9 cellular contexts compared by ENCODE assay signal in the genomic region with DNA sequence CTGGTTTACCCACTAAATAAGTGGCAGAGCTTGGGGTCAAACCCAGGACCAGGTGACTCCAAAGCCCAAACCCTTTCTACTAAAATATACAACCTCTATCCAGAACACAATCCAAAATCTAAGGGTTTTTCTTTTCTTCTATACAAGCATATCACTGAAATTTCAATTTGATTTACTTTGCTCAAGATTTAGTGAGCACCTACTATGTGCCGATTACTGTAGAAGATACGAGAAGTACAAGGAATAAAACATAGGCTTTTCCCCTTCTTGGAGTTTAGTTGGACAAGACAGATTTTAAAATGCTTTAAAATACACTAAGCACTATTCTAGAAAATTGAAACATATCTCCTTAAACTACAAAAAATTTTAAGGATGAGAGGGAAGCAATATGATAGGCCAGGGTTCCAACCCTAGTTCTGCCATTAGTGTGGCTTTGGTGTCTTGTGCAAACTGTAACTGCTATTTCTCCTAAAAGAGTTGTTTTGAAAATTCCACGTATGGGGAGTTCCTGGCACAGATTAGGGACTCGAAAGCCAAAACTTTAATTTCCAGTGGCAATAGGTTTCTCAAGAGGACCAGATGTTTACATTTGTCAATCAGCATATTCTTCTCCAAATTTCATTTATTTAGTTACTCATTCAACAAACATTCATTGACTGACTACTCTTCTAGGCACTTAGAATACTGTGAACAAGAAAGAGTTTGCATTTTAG. TPM values are rescaled to one million over a fixed set of nuclear protein-coding genes. Genes with fewer than 3 reads are reported as not detected.
DNase-seq lines count a peak whose midpoint lies in the region; ATAC-seq, FAIRE-seq and TF ChIP-seq lines count a peak whose summit lies in the region.
"Had no signal": no experiment of that assay in that cellular context is flagged by ENCODE, and none has a peak within 500 bp of the region (broad histone marks: within the 10 kb centered on the region; RNA-seq: fewer than 3 reads in every experiment).

No MANE protein-coding gene starts in this region.

- no peak for DNase-seq in natural killer cell treated with Interleukin-12 subunit alpha and Interleukin-12 subunit beta and Interleukin-15 and Interleukin-18, amount 100 ng/mL, for 72 hours (ENCODE audit: low spot score)
- DNase-seq in natural killer cell (no peak), HepG2 (ENCODE audit: low spot score) (peak; percentile 18), NCI-H2171 (lab: John Stamatoyannopoulos, UW) (no peak), NCI-H2029 treated with DMSO at 0.1 percent for 48 hours (lab: John Stamatoyannopoulos, UW) (no peak)
- DNase-seq in activated naive CD8-positive, alpha-beta T cell treated with anti-CD3 and anti-CD28 coated beads, Interleukin-2, amount 10 ng/mL, durations not matched to agents 7 days and 5 days: no peak
- DNase-seq: effector memory CD8-positive, alpha-beta T cell had no signal

- H3K36me3 Mint-ChIP-seq in natural killer cell treated with Interleukin-12 subunit alpha and Interleukin-12 subunit beta and Interleukin-15 and Interleukin-18, amount 100 ng/mL, for 72 hours: no peaks in the 10 kb centered on the region
- H3K36me3 Mint-ChIP-seq in natural killer cell: no peaks in the 10 kb centered on the region
- peaks cover 13% of the 10 kb centered on the region for H3K36me3 Mint-ChIP-seq in activated naive CD8-positive, alpha-beta T cell treated with anti-CD3 and anti-CD28 coated beads, Interleukin-2, amount 10 ng/mL, durations not matched to agents 7 days and 5 days

- peaks cover 12% of the 10 kb centered on the region for H4K20me1 ChIP-seq in HepG2 (ENCODE audit: insufficient read depth, low read length)

- TF ChIP-seq EP300 in HepG2 (IDR thresholded peaks at IDR 0.05; ENCODE audit: low read depth in 2 of 2, low read length in 2 of 2) (no peak), HepG2 (CRISPR knock-in tag; IDR thresholded peaks at IDR 0.05; ENCODE audit: borderline replicate concordance) (no peak)

- peak overlapping the region; percentile 19 to 32 for H3K27ac Mint-ChIP-seq in natural killer cell treated with Interleukin-12 subunit alpha and Interleukin-12 subunit beta and Interleukin-15 and Interleukin-18, amount 100 ng/mL, for 72 hours
- peak overlapping the region in 1 of 2 donors; percentile 69 for H3K27ac Mint-ChIP-seq in natural killer cell
- H3K27ac Mint-ChIP-seq in activated naive CD8-positive, alpha-beta T cell treated with anti-CD3 and anti-CD28 coated beads, Interleukin-2, amount 10 ng/mL, durations not matched to agents 7 days and 5 days: peak overlapping the region; percentile 73

- H3K27me3 Mint-ChIP-seq in natural killer cell treated with Interleukin-12 subunit alpha and Interleukin-12 subunit beta and Interleukin-15 and Interleukin-18, amount 100 ng/mL, for 72 hours: no peaks in the 10 kb centered on the region
- no peaks in the 10 kb centered on the region for H3K27me3 Mint-ChIP-seq in natural killer cell (ENCODE audit: low read depth in 2 of 2)
- no peaks in the 10 kb centered on the region for H3K27me3 Mint-ChIP-seq in activated naive CD8-positive, alpha-beta T cell treated with anti-CD3 and anti-CD28 coated beads, Interleukin-2, amount 10 ng/mL, durations not matched to agents 7 days and 5 days
- H3K27me3 Mint-ChIP-seq: effector memory CD8-positive, alpha-beta T cell had no signal

- no peak for FAIRE-seq in HepG2 (lab: Jason Lieb, UNC)

- H3K27ac ChIP-seq in HepG2 (ENCODE audit: extremely low read length, insufficient read depth, low read length): peak overlapping the region; percentile 96

- in situ Hi-C loops in HepG2 (cut with HindIII; ENCODE audit: extremely low pct_ligation_motif_present, low pct_unique_long_range_greater_than_20kb): no loop called here

- H3K4me3 Mint-ChIP-seq in natural killer cell treated with Interleukin-12 subunit alpha and Interleukin-12 subunit beta and Interleukin-15 and Interleukin-18, amount 100 ng/mL, for 72 hours: peak overlapping the region; percentile 90
- H3K4me3 Mint-ChIP-seq in natural killer cell: no peak overlapping the region
- peak overlapping the region; percentile 92 for H3K4me3 Mint-ChIP-seq in activated naive CD8-positive, alpha-beta T cell treated with anti-CD3 and anti-CD28 coated beads, Interleukin-2, amount 10 ng/mL, durations not matched to agents 7 days and 5 days

- no peaks in the 10 kb centered on the region for H3K9me3 Mint-ChIP-seq in natural killer cell treated with Interleukin-12 subunit alpha and Interleukin-12 subunit beta and Interleukin-15 and Interleukin-18, amount 100 ng/mL, for 72 hours
- no peaks in the 10 kb centered on the region for H3K9me3 Mint-ChIP-seq in natural killer cell
- H3K9me3 Mint-ChIP-seq in activated naive CD8-positive, alpha-beta T cell treated with anti-CD3 and anti-CD28 coated beads, Interleukin-2, amount 10 ng/mL, durations not matched to agents 7 days and 5 days: no peaks in the 10 kb centered on the region
- H3K9me3 Mint-ChIP-seq: effector memory CD8-positive, alpha-beta T cell had no signal

- POLR2A ChIA-PET in activated naive CD8-positive, alpha-beta T cell treated with anti-CD3 and anti-CD28 coated beads, Interleukin-2, amount 10 ng/mL, durations not matched to agents 7 days and 5 days (lab: Charles Lee): interaction anchor here (1.2 kb wide), 3 partner anchors 17 to 294 kb away, joined by 3 to 4 read pairs (median 4); partner anchors contain the start of gene DAAM1
- POLR2A ChIA-PET in HepG2 (lab: Yijun Ruan, JAX): no interaction called here

- H3K79me2 ChIP-seq in HepG2 (ENCODE audit: insufficient read depth, low read length): peaks cover 45% of the 10 kb centered on the region

- H3K4me1 ChIP-seq in HepG2 (ENCODE audit: insufficient read depth, low read length): peaks cover 45% of the 10 kb centered on the region

- no peak overlapping the region; the same call in 1 of the 2 replicates for H3K9ac ChIP-seq in HepG2 (ENCODE audit: insufficient read depth, low read depth, low read length)

- peaks cover 36 to 47% of the 10 kb centered on the region in 2 donors for H3K4me1 Mint-ChIP-seq in natural killer cell treated with Interleukin-12 subunit alpha and Interleukin-12 subunit beta and Interleukin-15 and Interleukin-18, amount 100 ng/mL, for 72 hours (ENCODE audit: low read depth in 2 of 2)
- peaks cover 41 to 49% of the 10 kb centered on the region in 2 donors for H3K4me1 Mint-ChIP-seq in natural killer cell
- H3K4me1 Mint-ChIP-seq in activated naive CD8-positive, alpha-beta T cell treated with anti-CD3 and anti-CD28 coated beads, Interleukin-2, amount 10 ng/mL, durations not matched to agents 7 days and 5 days: peaks cover 50% of the 10 kb centered on the region

- H3K27me3 ChIP-seq in HepG2 (ENCODE audit: control insufficient read depth in 1 of 2, insufficient read depth in 2 of 2, low read length in 2 of 2): peaks cover 0 to 4% of the 10 kb centered on the region in 2 experiments; a peak in 1 of 5 replicates

- H3K36me3 ChIP-seq in HepG2 (replicated peaks in 1 of 2; ENCODE audit: control insufficient read depth in 1 of 2, insufficient read depth in 2 of 2, low read length in 2 of 2): peaks cover 2 to 6% of the 10 kb centered on the region in 2 experiments; a peak in 4 of 5 replicates

- intact Hi-C loops in natural killer cell (cut with micrococcal nuclease): loop anchor here (5.0 kb wide), 1 partner anchor 611 kb away; the partner anchor contains the start of gene PCNX4
- intact Hi-C loops in HepG2 (cut with micrococcal nuclease; ENCODE audit: unreplicated experiment): no loop called here

- no peak for ATAC-seq in natural killer cell treated with Interleukin-12 subunit alpha and Interleukin-12 subunit beta and Interleukin-15 and Interleukin-18, amount 100 ng/mL, for 72 hours
- ATAC-seq in natural killer cell (no peak), HepG2 (no peak), HG03442 (IDR thresholded peaks at IDR 0.05; ENCODE audit: unreplicated experiment) (no peak), GM18873 (IDR thresholded peaks at IDR 0.05; ENCODE audit: low FRiP score, unreplicated experiment) (no peak)
- no peak for ATAC-seq in activated naive CD8-positive, alpha-beta T cell treated with anti-CD3 and anti-CD28 coated beads, Interleukin-2, amount 10 ng/mL, durations not matched to agents 7 days and 5 days (ENCODE audit: low read depth)
- ATAC-seq: effector memory CD8-positive, alpha-beta T cell had no signal

- no peak overlapping the region for H2AFZ ChIP-seq in HepG2 (ENCODE audit: low read length)

- 87% methylated on average over 4 of the region's 4 CpGs for WGBS in HepG2 (ENCODE audit: low lambda C conversion rate)

- no TSS peak for BruUV-seq in HepG2 (replicated peaks; lab: Mats Ljungman, UMichigan)

- CTCF ChIA-PET in HepG2 (lab: Yijun Ruan, JAX; ENCODE audit: low intra/inter-chr PET ratio, low total read pairs): no interaction called here

- no peak for TF ChIP-seq RAD21 in HepG2 (CRISPR knock-in tag; IDR thresholded peaks at IDR 0.05)

- H3K4me2 ChIP-seq in HepG2 (ENCODE audit: low read depth, low read length): peak overlapping the region; percentile 93

- TF ChIP-seq CTCF in natural killer cell (IDR thresholded peaks at IDR 0.05) (no peak), HepG2 (CRISPR knock-in tag; IDR thresholded peaks at IDR 0.05) (no peak)

- H3K9me3 ChIP-seq in HepG2 (ENCODE audit: low read length): no peaks in the 10 kb centered on the region

- no peak overlapping the region for H3K4me3 ChIP-seq in HepG2 (replicated peaks in 1 of 3; ENCODE audit: insufficient read depth in 1 of 3, low read depth in 2 of 3, low read length in 3 of 3)

- no peak for TF ChIP-seq POLR2A in HepG2 (IDR thresholded peaks at IDR 0.05; ENCODE audit: insufficient read depth in 1 of 2, low read depth in 2 of 2, low read length in 2 of 2)

RNA-seq across cellular contexts. Expression of gene L3HYPDH, which starts 2.6 kb away (rescaled TPM):
- total RNA-seq in natural killer cell treated with Interleukin-12 subunit alpha and Interleukin-12 subunit beta and Interleukin-15 and Interleukin-18, amount 100 ng/mL, for 72 hours: 10 to 100 TPM in 1 of 2 donors, 1 to 10 TPM in 1; 6.5 to 17.4 TPM
- total RNA-seq in natural killer cell: 10 to 100 TPM; 13.3 to 18.8 (median 16.5) TPM
- 10 to 100 TPM; 23.5 to 32.8 TPM for total RNA-seq in activated naive CD8-positive, alpha-beta T cell treated with anti-CD3 and anti-CD28 coated beads, Interleukin-2, amount 10 ng/mL, durations not matched to agents 7 days and 5 days
- total RNA-seq in HepG2 (2016; rRNA removed; fragmentation: Illumina TruSeq; extraction: Trizol): 22.4 and 30.5 TPM in 2 replicates
- total RNA-seq in HepG2 (2016; cell fraction: cytosol; rRNA removed; fragmentation: Illumina TruSeq; extraction: Trizol; ENCODE audit: low read depth): 7.8 and 8.6 TPM in 2 replicates
- total RNA-seq in HepG2 (2016; cell fraction: insoluble cytoplasmic fraction; rRNA removed; fragmentation: Illumina TruSeq; extraction: Trizol): 23.8 and 30.7 TPM in 2 replicates
- total RNA-seq in HepG2 (2016; cell fraction: membrane; rRNA removed; fragmentation: Illumina TruSeq; extraction: Trizol): 8.9 and 9.8 TPM in 2 replicates
- total RNA-seq in HepG2 (2016; cell fraction: nucleus; rRNA removed; fragmentation: Illumina TruSeq; extraction: Trizol): 73.7 and 77.8 TPM in 2 replicates
- 36.6 and 40.8 TPM in 2 replicates for polyA plus RNA-seq in HepG2 (2011; rRNA removed)
- polyA plus RNA-seq in HepG2 (2011; cell fraction: cytosol; rRNA removed): 9.2 and 11.5 TPM in 2 replicates
- 195 and 205 TPM in 2 replicates for polyA plus RNA-seq in HepG2 (2011; cell fraction: nucleus; rRNA removed)
- 22.0 and 27.6 TPM in 2 replicates for polyA plus RNA-seq in HepG2 (2012)
- 4.8 and 6.9 TPM in 2 replicates for polyA plus RNA-seq in HepG2 (2016; cell fraction: cytosol; fragmentation: Illumina TruSeq; extraction: Trizol; ENCODE audit: low read depth)
- 22.7 and 25.1 TPM in 2 replicates for polyA plus RNA-seq in HepG2 (2016; cell fraction: insoluble cytoplasmic fraction; fragmentation: Illumina TruSeq; extraction: Trizol; ENCODE audit: low read depth)
- 4.4 and 5.8 TPM in 2 replicates for polyA plus RNA-seq in HepG2 (2016; cell fraction: membrane; fragmentation: Illumina TruSeq; extraction: Trizol; ENCODE audit: low read depth)
- polyA plus RNA-seq in HepG2 (2016; cell fraction: nucleus; fragmentation: Illumina TruSeq; extraction: Trizol; ENCODE audit: insufficient read depth, low read depth): 89.2 and 96.5 TPM in 2 replicates
- 24.8 and 33.4 TPM in 2 replicates for polyA minus RNA-seq in HepG2 (2011; rRNA and poly(A)+ RNA removed; ENCODE audit: low replicate concordance)
- polyA minus RNA-seq in HepG2 (2011; cell fraction: cytosol; rRNA and poly(A)+ RNA removed): 6.7 and 7.6 TPM in 2 replicates
- 156 and 164 TPM in 2 replicates for polyA minus RNA-seq in HepG2 (2011; cell fraction: nucleus; rRNA and poly(A)+ RNA removed)

RNA-seq across cellular contexts. Expression of gene JKAMP, which starts 2.8 kb away (rescaled TPM):
- total RNA-seq in natural killer cell treated with Interleukin-12 subunit alpha and Interleukin-12 subunit beta and Interleukin-15 and Interleukin-18, amount 100 ng/mL, for 72 hours: 10 to 100 TPM; 24.7 to 38.2 TPM
- total RNA-seq in natural killer cell (10 to 100 TPM; 18.8 to 25.0 (median 20.5) TPM), HepG2 (2016; rRNA removed; fragmentation: Illumina TruSeq; extraction: Trizol) (41.6 and 56.4 TPM in 2 replicates)
- total RNA-seq in activated naive CD8-positive, alpha-beta T cell treated with anti-CD3 and anti-CD28 coated beads, Interleukin-2, amount 10 ng/mL, durations not matched to agents 7 days and 5 days: 10 to 100 TPM; 31.5 to 35.9 TPM
- 8.3 and 8.5 TPM in 2 replicates for total RNA-seq in HepG2 (2016; cell fraction: cytosol; rRNA removed; fragmentation: Illumina TruSeq; extraction: Trizol; ENCODE audit: low read depth)
- 41.4 and 55.0 TPM in 2 replicates for total RNA-seq in HepG2 (2016; cell fraction: insoluble cytoplasmic fraction; rRNA removed; fragmentation: Illumina TruSeq; extraction: Trizol)
- 17.3 and 18.6 TPM in 2 replicates for total RNA-seq in HepG2 (2016; cell fraction: membrane; rRNA removed; fragmentation: Illumina TruSeq; extraction: Trizol)
- 46.8 and 55.7 TPM in 2 replicates for total RNA-seq in HepG2 (2016; cell fraction: nucleus; rRNA removed; fragmentation: Illumina TruSeq; extraction: Trizol)
- polyA plus RNA-seq in HepG2 (2011; rRNA removed): 93.0 and 135 TPM in 2 replicates
- 61.0 and 87.4 TPM in 2 replicates for polyA plus RNA-seq in HepG2 (2011; cell fraction: cytosol; rRNA removed)
- polyA plus RNA-seq in HepG2 (2011; cell fraction: nucleus; rRNA removed): 40.0 and 54.9 TPM in 2 replicates
- polyA plus RNA-seq in HepG2 (2012): 28.5 and 39.4 TPM in 2 replicates
- polyA plus RNA-seq in HepG2 (2016; cell fraction: cytosol; fragmentation: Illumina TruSeq; extraction: Trizol; ENCODE audit: low read depth): 5.2 and 6.3 TPM in 2 replicates
- 38.8 and 39.2 TPM in 2 replicates for polyA plus RNA-seq in HepG2 (2016; cell fraction: insoluble cytoplasmic fraction; fragmentation: Illumina TruSeq; extraction: Trizol; ENCODE audit: low read depth)
- polyA plus RNA-seq in HepG2 (2016; cell fraction: membrane; fragmentation: Illumina TruSeq; extraction: Trizol; ENCODE audit: low read depth): 12.6 and 12.7 TPM in 2 replicates
- 80.1 and 84.0 TPM in 2 replicates for polyA plus RNA-seq in HepG2 (2016; cell fraction: nucleus; fragmentation: Illumina TruSeq; extraction: Trizol; ENCODE audit: insufficient read depth, low read depth)
- polyA minus RNA-seq in HepG2 (2011; rRNA and poly(A)+ RNA removed; ENCODE audit: low replicate concordance): 78.9 and 119 TPM in 2 replicates
- 30.7 and 32.2 TPM in 2 replicates for polyA minus RNA-seq in HepG2 (2011; cell fraction: cytosol; rRNA and poly(A)+ RNA removed)
- polyA minus RNA-seq in HepG2 (2011; cell fraction: nucleus; rRNA and poly(A)+ RNA removed): 49.6 and 63.4 TPM in 2 replicates

RNA-seq across cellular contexts. Expression of gene GPR135, which starts 16.4 kb away (rescaled TPM):
- 1 to 10 TPM in 1 of 2 donors, under 1 TPM in 1; 0.83 to 3.8 TPM for total RNA-seq in natural killer cell treated with Interleukin-12 subunit alpha and Interleukin-12 subunit beta and Interleukin-15 and Interleukin-18, amount 100 ng/mL, for 72 hours
- total RNA-seq in natural killer cell: 1 to 10 TPM; 1.3 to 1.8 (median 1.8) TPM
- total RNA-seq in activated naive CD8-positive, alpha-beta T cell treated with anti-CD3 and anti-CD28 coated beads, Interleukin-2, amount 10 ng/mL, durations not matched to agents 7 days and 5 days: 1 to 10 TPM; 1.5 to 2.4 TPM
- 0.62 and 1.3 TPM in 2 replicates for total RNA-seq in HepG2 (2016; rRNA removed; fragmentation: Illumina TruSeq; extraction: Trizol)
- total RNA-seq in HepG2 (2016; cell fraction: cytosol; rRNA removed; fragmentation: Illumina TruSeq; extraction: Trizol; ENCODE audit: low read depth): 0.40 and 0.44 TPM in 2 replicates
- 0.37 and 1.1 TPM in 2 replicates for total RNA-seq in HepG2 (2016; cell fraction: insoluble cytoplasmic fraction; rRNA removed; fragmentation: Illumina TruSeq; extraction: Trizol)
- total RNA-seq in HepG2 (2016; cell fraction: membrane; rRNA removed; fragmentation: Illumina TruSeq; extraction: Trizol): 0.52 and 0.83 TPM in 2 replicates
- total RNA-seq in HepG2 (2016; cell fraction: nucleus; rRNA removed; fragmentation: Illumina TruSeq; extraction: Trizol): 5.7 and 7.1 TPM in 2 replicates
- 0.46 and 0.52 TPM in 2 replicates for polyA plus RNA-seq in HepG2 (2011; rRNA removed)
- 0.09 and 0.12 TPM in 2 replicates for polyA plus RNA-seq in HepG2 (2011; cell fraction: cytosol; rRNA removed)
- polyA plus RNA-seq in HepG2 (2011; cell fraction: nucleus; rRNA removed): 3.0 and 4.5 TPM in 2 replicates
- 0.48 and 0.49 TPM in 2 replicates for polyA plus RNA-seq in HepG2 (2012)
- polyA plus RNA-seq in HepG2 (2016; cell fraction: cytosol; fragmentation: Illumina TruSeq; extraction: Trizol; ENCODE audit: low read depth): 0.06 and 0.12 TPM in 2 replicates
- 0.34 and 0.44 TPM in 2 replicates for polyA plus RNA-seq in HepG2 (2016; cell fraction: insoluble cytoplasmic fraction; fragmentation: Illumina TruSeq; extraction: Trizol; ENCODE audit: low read depth)
- polyA plus RNA-seq in HepG2 (2016; cell fraction: membrane; fragmentation: Illumina TruSeq; extraction: Trizol; ENCODE audit: low read depth): 0.21 and 0.22 TPM in 2 replicates
- 3.9 and 4.1 TPM in 2 replicates for polyA plus RNA-seq in HepG2 (2016; cell fraction: nucleus; fragmentation: Illumina TruSeq; extraction: Trizol; ENCODE audit: insufficient read depth, low read depth)
- polyA minus RNA-seq in HepG2 (2011; rRNA and poly(A)+ RNA removed; ENCODE audit: low replicate concordance): 3.1 and 3.8 TPM in 2 replicates
- polyA minus RNA-seq in HepG2 (2011; cell fraction: cytosol; rRNA and poly(A)+ RNA removed): 0.10 and 0.35 TPM in 2 replicates
- polyA minus RNA-seq in HepG2 (2011; cell fraction: nucleus; rRNA and poly(A)+ RNA removed): 11.8 and 14.3 TPM in 2 replicates
